Comparison of ENCODE assay signal across 8 cellular contexts in genomic region chr1:168408531-168409242, GRCh38.
DNase-seq lines count a peak whose midpoint lies in the region; ATAC-seq and TF ChIP-seq lines count a peak whose summit lies in the region.

No MANE protein-coding gene starts in this region.

- peak; percentile 55 for ATAC-seq in HG03039 (IDR thresholded peaks at IDR 0.05; ENCODE audit: unreplicated experiment)
- ATAC-seq in HG03457 (IDR thresholded peaks at IDR 0.05; ENCODE audit: unreplicated experiment): no peak

- TF ChIP-seq CTCF in fibroblast of mammary gland (conservative IDR thresholded peaks at IDR 0.05; ENCODE audit: control insufficient read depth, insufficient read depth, low read depth, low read length): no peak

- no peak overlapping the region for H3K4me3 ChIP-seq in fibroblast of mammary gland (ENCODE audit: control insufficient read depth, low read depth, low read length)

- DNase-seq in DMS53 treated with DMSO at 0.1 percent for 48 hours (lab: John Stamatoyannopoulos, UW; ENCODE audit: unreplicated experiment) (peak; percentile 42), fibroblast of mammary gland (ENCODE audit: low read depth) (peak; percentile 54), Kasumi-1 (lab: John Stamatoyannopoulos, UW) (no peak), SKM-1 (lab: John Stamatoyannopoulos, UW; ENCODE audit: unreplicated experiment) (no peak)
- DNase-seq in activated CD4-positive, alpha-beta T cell treated with anti-CD3 and anti-CD28 coated beads, Interleukin-2, amount 50 U/mL, for 1 hour: peak; percentile 30
- peak; percentile 51 to 77 for DNase-seq in stimulated activated CD8-positive, alpha-beta memory T cell treated with anti-CD3 and anti-CD28 coated beads, Interleukin-7, amount 100 ng/mL, for 4 hours (ENCODE audit: low read depth in 2 of 2)

Comparison
In these comparisons a context has a peak if more than half of its experiments do, and no peak if none do; other contexts are left out.
1. DNase-seq: peak in DMS53 treated with DMSO at 0.1 percent for 48 hours (single experiment), activated CD4-positive, alpha-beta T cell treated with anti-CD3 and anti-CD28 coated beads, Interleukin-2, amount 50 U/mL, for 1 hour (single experiment), fibroblast of mammary gland (single experiment) and stimulated activated CD8-positive, alpha-beta memory T cell treated with anti-CD3 and anti-CD28 coated beads, Interleukin-7, amount 100 ng/mL, for 4 hours (2 of 2); none in Kasumi-1 (0 of 2) and SKM-1 (single experiment).